ENCODE assay signal across 21 cellular contexts in the genomic region with DNA sequence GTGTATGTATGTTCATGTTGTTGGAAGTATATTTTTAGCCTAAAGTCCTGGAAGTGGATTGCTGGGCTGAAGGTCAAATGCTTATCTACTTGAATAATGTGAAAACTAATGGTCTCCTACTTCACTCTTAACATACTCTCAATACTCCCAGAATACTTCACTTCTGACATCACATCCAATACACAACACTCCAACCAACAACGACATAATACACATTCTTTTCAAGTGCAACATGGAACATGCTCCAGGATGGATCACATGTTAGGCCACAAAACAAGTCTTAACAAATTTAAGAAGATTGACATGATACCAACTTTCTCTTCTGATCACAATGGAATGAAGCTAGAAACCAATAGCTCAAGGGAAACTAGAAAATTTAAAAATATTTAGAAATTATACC.
DNase-seq lines count a peak whose midpoint lies in the region; ATAC-seq, FAIRE-seq and TF ChIP-seq lines count a peak whose summit lies in the region.
"Had no signal": no experiment of that assay in that cellular context is flagged by ENCODE, and none has a peak within 500 bp of the region (broad histone marks: within the 10 kb centered on the region; RNA-seq: fewer than 3 reads in every experiment).

No MANE protein-coding gene starts in this region.

- H3K9me3 ChIP-seq in breast epithelium, result no peaks in the 10 kb centered on the region
- H3K9me3 ChIP-seq: A549, HAP-1 had no signal

- no peaks in the 10 kb centered on the region for H3K36me3 Mint-ChIP-seq in MCF 10A (ENCODE audit: insufficient read depth, unreplicated experiment)

- no peak for TF ChIP-seq CTCF in MCF 10A (IDR thresholded peaks at IDR 0.05; ENCODE audit: unreplicated experiment)
- no peak for TF ChIP-seq CTCF in breast epithelium (IDR thresholded peaks at IDR 0.05)
- no peak for TF ChIP-seq CTCF in bronchial epithelial cell (IDR thresholded peaks at IDR 0.05; ENCODE audit: insufficient read depth, low read length, severe bottlenecking)
- no peak for TF ChIP-seq CTCF in foreskin keratinocyte (conservative IDR thresholded peaks at IDR 0.05)

- H3K9me3 Mint-ChIP-seq in MCF 10A (ENCODE audit: unreplicated experiment), result peaks cover 11% of the 10 kb centered on the region

- FAIRE-seq in bronchial epithelial cell (lab: Jason Lieb, UNC), result no peak
- FAIRE-seq: A549, D721Med, H1, HepG2 had no signal

- CTCF ChIA-PET in MCF 10A (lab: Yijun Ruan, JAX), result no interaction called here

- DNase-seq in MCF 10A (ENCODE audit: unreplicated experiment) (no peak), breast epithelium (ENCODE audit: low spot score in 2 of 2) (no peak), bronchial epithelial cell (ENCODE audit: low read depth) (peak; percentile 83), foreskin keratinocyte (peak; percentile 62 to 90), H7 (no peak), NCI-H2081 treated with DMSO at 0.1 percent for 48 hours (lab: John Stamatoyannopoulos, UW) (no peak), DMS 273 (lab: John Stamatoyannopoulos, UW; ENCODE audit: unreplicated experiment) (no peak), NCI-H2171 treated with DMSO at 0.1 percent for 48 hours (lab: John Stamatoyannopoulos, UW) (no peak)
- DNase-seq: AML-193; Caco-2; CD4-positive, alpha-beta T cell; DMS153; DMS79; GDM1 had no signal

- ATAC-seq in foreskin keratinocyte, result no peak
- ATAC-seq: A549, HepG2 had no signal

- H3K27ac Mint-ChIP-seq in MCF 10A (ENCODE audit: low read depth, unreplicated experiment), result peak overlapping the region; percentile 37
- H3K27ac Mint-ChIP-seq: CD4-positive, alpha-beta T cell had no signal

- no peaks in the 10 kb centered on the region for H3K27me3 Mint-ChIP-seq in MCF 10A (ENCODE audit: insufficient read depth, unreplicated experiment)

- no peak overlapping the region for H3K4me3 Mint-ChIP-seq in MCF 10A (ENCODE audit: unreplicated experiment)
- H3K4me3 Mint-ChIP-seq: CD4-positive, alpha-beta T cell had no signal

- BruUV-seq in MCF 10A (replicated peaks; lab: Mats Ljungman, UMichigan), result no TSS peak

- no peak overlapping the region for H3K4me3 ChIP-seq in breast epithelium
- no peak overlapping the region for H3K4me3 ChIP-seq in bronchial epithelial cell (ENCODE audit: low read depth, low read length)
- no peak overlapping the region for H3K4me3 ChIP-seq in H7 (ENCODE audit: insufficient read depth, low read depth, low read length)
- H3K4me3 ChIP-seq: A549, HAP-1 had no signal

- POLR2A ChIA-PET in MCF 10A (lab: Yijun Ruan, JAX), result interaction anchor here (0.7 to 1.0 kb wide), 2 partner anchors 11 to 343 kb away, joined by 3 to 4 read pairs; no protein-coding TSS in a partner anchor

- TF ChIP-seq POLR2A in breast epithelium (IDR thresholded peaks at IDR 0.05), result no peak

- intact Hi-C loops in MCF 10A (cut with micrococcal nuclease), result no loop called here
- intact Hi-C loops in breast epithelium (cut with DNase I; ENCODE audit: low total_unique reads), result no loop called here

- no peak overlapping the region for H3K27ac ChIP-seq in breast epithelium
- peak overlapping the region; percentile 53 for H3K27ac ChIP-seq in foreskin keratinocyte
- H3K27ac ChIP-seq: 22Rv1, A549, C4-2B had no signal

- H3K4me1 ChIP-seq in breast epithelium (no peaks in the 10 kb centered on the region), foreskin keratinocyte (peaks cover 19% of the 10 kb centered on the region)
- H3K4me1 ChIP-seq: A549, Caco-2, HAP-1 had no signal

- peaks cover 31% of the 10 kb centered on the region for H3K4me1 Mint-ChIP-seq in MCF 10A (ENCODE audit: insufficient read depth, unreplicated experiment)

- H3K27me3 ChIP-seq in breast epithelium, result no peaks in the 10 kb centered on the region
- H3K27me3 ChIP-seq in bronchial epithelial cell (ENCODE audit: control insufficient read depth, insufficient read depth, low read length), result no peaks in the 10 kb centered on the region
- H3K27me3 ChIP-seq in foreskin keratinocyte, result no peaks in the 10 kb centered on the region
- H3K27me3 ChIP-seq in H7 (ENCODE audit: control insufficient read depth, insufficient read depth, low read length), result no peaks in the 10 kb centered on the region

- no peaks in the 10 kb centered on the region for H3K36me3 ChIP-seq in breast epithelium
- H3K36me3 ChIP-seq in bronchial epithelial cell (ENCODE audit: control insufficient read depth, insufficient read depth, low read length), result no peaks in the 10 kb centered on the region
- H3K36me3 ChIP-seq in H7 (replicated peaks; ENCODE audit: control insufficient read depth, insufficient read depth, low read length), result no peaks in the 10 kb centered on the region
- H3K36me3 ChIP-seq: HAP-1 had no signal

Comparison
In these comparisons a context has a peak if more than half of its experiments do, and no peak if none do; other contexts are left out.
1. DNase-seq: peak in bronchial epithelial cell (single experiment) and foreskin keratinocyte (2 of 2); none in MCF 10A (single experiment), breast epithelium (0 of 2), H7 (single experiment), NCI-H2081 treated with DMSO at 0.1 percent for 48 hours (single experiment), DMS 273 (single experiment) and NCI-H2171 treated with DMSO at 0.1 percent for 48 hours (single experiment).